Comparison of ENCODE assay signal across 8 cellular contexts in the genomic region with DNA sequence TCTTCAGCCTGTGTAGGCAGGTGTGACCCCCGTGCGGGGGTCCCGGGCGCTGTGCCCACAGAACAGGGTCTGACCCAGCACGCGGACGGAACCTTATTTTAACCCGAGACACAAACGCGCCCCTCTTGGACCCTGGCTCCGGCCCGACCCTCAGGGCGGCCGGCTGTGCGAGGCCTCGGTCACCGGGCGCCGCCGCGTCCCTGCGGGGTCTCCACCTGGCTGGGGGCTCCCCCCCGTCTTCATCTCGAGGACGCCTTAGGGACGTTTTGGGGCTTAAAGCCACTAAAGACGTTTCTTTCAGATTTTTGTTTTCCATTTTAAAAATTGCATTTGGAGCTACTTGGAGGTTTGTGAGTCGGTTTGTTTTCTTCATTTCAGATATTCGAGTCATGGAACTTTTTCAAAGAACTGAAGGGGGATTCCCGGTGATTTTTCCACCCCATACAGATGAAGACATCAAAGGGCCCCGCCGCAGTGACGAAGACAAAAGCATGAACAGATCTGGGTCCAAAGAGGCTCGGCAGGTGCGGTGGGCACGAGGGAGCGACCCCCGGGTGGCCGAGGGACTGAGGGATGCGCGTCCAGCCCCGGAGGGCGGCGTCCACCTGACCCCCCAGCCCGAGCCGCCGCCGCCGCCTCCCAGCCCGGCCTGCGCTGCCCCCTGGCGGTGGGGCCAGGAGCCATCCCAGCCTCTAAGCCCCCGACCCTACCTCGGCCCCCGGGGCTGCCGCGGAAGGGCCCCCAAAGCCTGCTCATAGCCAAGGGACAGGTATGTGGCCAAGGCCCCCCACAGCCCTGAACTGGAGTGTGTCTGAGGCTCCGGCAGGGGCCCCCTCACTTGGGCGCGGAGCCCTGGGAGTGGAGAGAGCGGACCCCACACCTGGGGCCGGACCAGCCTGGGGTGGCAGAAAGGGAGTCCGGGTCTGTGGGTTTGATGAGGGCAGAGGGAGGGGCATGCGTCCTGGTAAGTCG. TPM values are rescaled to one million over a fixed set of nuclear protein-coding genes. Genes with fewer than 3 reads are reported as not detected.
DNase-seq lines count a peak whose midpoint lies in the region; ATAC-seq, FAIRE-seq and TF ChIP-seq lines count a peak whose summit lies in the region.

No MANE protein-coding gene starts in this region.

- H3K4me2 ChIP-seq in A549 = peak overlapping the region; percentile 80
- H3K4me2 ChIP-seq in neuronal stem cell (ENCODE audit: insufficient read depth, low read length, poor library complexity, severe bottlenecking) = no peak overlapping the region

- H3K9ac ChIP-seq in colonic mucosa (ENCODE audit: low read depth in 2 of 2, low read length in 2 of 2) = peak overlapping the region in 1 of 2 donors; percentile 6
- no peak overlapping the region for H3K9ac ChIP-seq in neuronal stem cell (ENCODE audit: low read depth, low read length, poor library complexity)

- H3K27ac ChIP-seq in A549 (peak overlapping the region; percentile 60 to 62; a peak in 5 of 6 replicates), colonic mucosa (no peak overlapping the region), neuronal stem cell (replicated peaks; ENCODE audit: low read length) (no peak overlapping the region), tibial nerve (no peak overlapping the region)

- H2BK5ac ChIP-seq in neuronal stem cell (ENCODE audit: low read length) = peak overlapping the region; percentile 75

- H3K9me3 ChIP-seq in A549 (no peaks in the 10 kb centered on the region), colonic mucosa (no peaks in the 10 kb centered on the region), neuronal stem cell (replicated peaks in 1 of 2; ENCODE audit: control insufficient read depth in 2 of 2, insufficient read depth in 1 of 2, low read depth in 1 of 2, low read length in 2 of 2) (peaks cover 7 to 10% of the 10 kb centered on the region in 2 donors), tibial nerve (no peaks in the 10 kb centered on the region)

- H3K27me3 ChIP-seq in colonic mucosa (no peaks in the 10 kb centered on the region), neuronal stem cell (ENCODE audit: control insufficient read depth in 3 of 3, insufficient read depth in 3 of 3, low read depth in 1 of 3, low read length in 3 of 3) (peaks cover 0 to 47% (median 5%) of the 10 kb centered on the region in 3 experiments), tibial nerve (peaks cover 0 to 23% of the 10 kb centered on the region in 2 donors)

- peak overlapping the region; percentile 32 for H3K4me3 ChIP-seq in A549
- no peak overlapping the region for H3K4me3 ChIP-seq in HFF-Myc (replicated peaks; ENCODE audit: low read depth, low read length)
- peak overlapping the region; percentile 5 for H3K4me3 ChIP-seq in colonic mucosa
- no peak overlapping the region for H3K4me3 ChIP-seq in neuronal stem cell (ENCODE audit: low read length in 2 of 2)
- H3K4me3 ChIP-seq in tibial nerve = peak overlapping the region in 1 of 4 donors; percentile 34

- H2BK120ac ChIP-seq in neuronal stem cell (ENCODE audit: low read depth, low read length) = peak overlapping the region; percentile 87

- no peak overlapping the region for H2BK12ac ChIP-seq in neuronal stem cell (ENCODE audit: low read length)

- no peak overlapping the region for H4K8ac ChIP-seq in neuronal stem cell (ENCODE audit: low read depth, low read length)

- POLR2A ChIA-PET in A549 (lab: Yijun Ruan, JAX) = no interaction called here

- peak overlapping the region; percentile 86 for H3K23ac ChIP-seq in neuronal stem cell (ENCODE audit: low read depth, low read length, poor library complexity)

- CTCF ChIA-PET in A549 (lab: Yijun Ruan, JAX) = interaction anchor here (0.7 to 15.6 kb wide), 31 partner anchors 11 to 134 kb away, joined by 3 to 343 read pairs (median 5); a partner anchor contains a TSS

- DNase-seq in A549 (ENCODE audit: low read depth in 1 of 2, low spot score in 1 of 2) (peak in 1 of 2 experiments; percentile 66), HFF-Myc (ENCODE audit: extremely low read depth, low read depth) (no peak), colonic mucosa (no peak), neuronal stem cell (ENCODE audit: low spot score) (no peak), tibial nerve (ENCODE audit: low spot score in 2 of 2) (no peak), DMS79 treated with DMSO at 0.1 percent for 48 hours (lab: John Stamatoyannopoulos, UW) (no peak), cerebellum (ENCODE audit: low spot score) (no peak)
- DNase-seq in activated CD4-positive, alpha-beta T cell treated with anti-CD3 and anti-CD28 coated beads for 4 hours = peak; percentile 87 to 90

- no peak overlapping the region for H2AFZ ChIP-seq in neuronal stem cell (ENCODE audit: low read length)

- no peak overlapping the region for H4K91ac ChIP-seq in neuronal stem cell (ENCODE audit: low read depth, low read length, poor library complexity)

- TF ChIP-seq EP300 in A549 (IDR thresholded peaks at IDR 0.05) (no peak), tibial nerve (IDR thresholded peaks at IDR 0.05) (no peak)

- TF ChIP-seq POLR2A in A549 (IDR thresholded peaks at IDR 0.05; ENCODE audit: low read length) (no peak), tibial nerve (IDR thresholded peaks at IDR 0.05) (no peak)

- FAIRE-seq in A549 (lab: Jason Lieb, UNC) = no peak

- peaks cover 12% of the 10 kb centered on the region; the same call in 2 of the 3 replicates for H3K4me1 ChIP-seq in A549
- peaks cover 10% of the 10 kb centered on the region for H3K4me1 ChIP-seq in colonic mucosa
- peaks cover 9 to 15% of the 10 kb centered on the region in 2 donors for H3K4me1 ChIP-seq in neuronal stem cell (ENCODE audit: control insufficient read depth in 2 of 2, insufficient read depth in 1 of 2, low read depth in 1 of 2, low read length in 2 of 2)
- peaks cover 0 to 16% (median 5%) of the 10 kb centered on the region in 4 donors for H3K4me1 ChIP-seq in tibial nerve

- peak; percentile 80 to 97 for TF ChIP-seq RAD21 in A549 (conservative IDR thresholded peaks at IDR 0.05 in 1 of 2, IDR thresholded peaks at IDR 0.05 in 1 of 2)

- peak overlapping the region; percentile 94 for H2AK5ac ChIP-seq in neuronal stem cell (ENCODE audit: low read depth, low read length)

- H2BK15ac ChIP-seq in neuronal stem cell (ENCODE audit: low read length) = peak overlapping the region; percentile 62

- H3K36me3 ChIP-seq in colonic mucosa (no peaks in the 10 kb centered on the region), neuronal stem cell (replicated peaks in 1 of 2; ENCODE audit: control insufficient read depth in 2 of 2, insufficient read depth in 2 of 2, low read length in 2 of 2) (no peaks in the 10 kb centered on the region), tibial nerve (no peaks in the 10 kb centered on the region)

- H3K4ac ChIP-seq in neuronal stem cell (ENCODE audit: low read length) = no peak overlapping the region

- TF ChIP-seq CTCF in A549 (IDR thresholded peaks at IDR 0.05) (peak; percentile 96), HFF-Myc (IDR thresholded peaks at IDR 0.05; ENCODE audit: low read depth, low read length, missing control alignments) (peak; percentile 68), colonic mucosa (IDR thresholded peaks at IDR 0.05) (peak; percentile 89), tibial nerve (IDR thresholded peaks at IDR 0.05) (peak; percentile 93 to 99 (median 97))

- intact Hi-C loops in colonic mucosa (cut with DNase I) = loop anchor here (2.0 to 10.0 kb wide), 2 partner anchors 84 to 286 kb away; a partner anchor contains a TSS

- H3K79me1 ChIP-seq in neuronal stem cell (ENCODE audit: low read depth, low read length) = peaks cover 3% of the 10 kb centered on the region

- ATAC-seq in A549 = peak; percentile 23 to 82; a peak in 3 of 6 replicates

- WGBS in A549 (ENCODE audit: missing lambda C conversion rate) = 36% methylated on average over 49 of the region's 65 CpGs
- no CpG with 5 or more reads among the region's 65 CpGs for WGBS in neuronal stem cell (ENCODE audit: extremely low coverage in 2 of 2, insufficient read length in 2 of 2, insufficient replicate concordance in 1 of 2), 2 donors
- WGBS in tibial nerve, 2 donors = 42 to 49% methylated on average over 56 to 65 of the region's 65 CpGs

- no peak overlapping the region for H3K14ac ChIP-seq in neuronal stem cell (ENCODE audit: low read length)

- peak overlapping the region; percentile 83 for H3K18ac ChIP-seq in neuronal stem cell (ENCODE audit: low read length)

RNA-seq across cellular contexts. Expression of a gene that starts 3.8 kb away (rescaled TPM):
- not detected in 2 replicates for polyA plus RNA-seq in A549 (2011; rRNA removed)
- polyA plus RNA-seq in A549 (2012; cell fraction: cytosol; rRNA removed) = not detected in 2 replicates
- 0.07 TPM in 1 of 2 replicates, not detected in the other for polyA plus RNA-seq in A549 (2012; cell fraction: nucleus; rRNA removed)
- not detected in 3 replicates for polyA plus RNA-seq in A549 (2017; fragmentation: RNase III; extraction: RNeasy Plus Mini Kit Qiagen cat#74134 plus additional on column Dnase treatment)
- polyA minus RNA-seq in A549 (2011; rRNA and poly(A)+ RNA removed) = not detected in 2 replicates
- total RNA-seq in colonic mucosa = 1 to 10 TPM; 4.2 to 5.0 TPM
- 1.5 TPM for polyA plus RNA-seq in neuronal stem cell (2013, experiment 1 of 2)
- polyA plus RNA-seq in neuronal stem cell (2013, experiment 2 of 2) = 1.5 TPM
- under 1 TPM in 2 of 4 donors, not detected in 2; 0.63 to 0.90 TPM for total RNA-seq in tibial nerve
- total RNA-seq in cerebellum = not detected

RNA-seq across cellular contexts. Expression of a gene that starts 12.3 kb away (rescaled TPM):
- 0.22 and 0.58 TPM in 2 replicates for polyA plus RNA-seq in A549 (2011; rRNA removed)
- polyA plus RNA-seq in A549 (2012; cell fraction: cytosol; rRNA removed) = 0.31 and 0.52 TPM in 2 replicates
- 0.58 and 0.83 TPM in 2 replicates for polyA plus RNA-seq in A549 (2012; cell fraction: nucleus; rRNA removed)
- 1.5 to 2.5 TPM (median 2.0 TPM) in 3 replicates for polyA plus RNA-seq in A549 (2017; fragmentation: RNase III; extraction: RNeasy Plus Mini Kit Qiagen cat#74134 plus additional on column Dnase treatment)
- polyA minus RNA-seq in A549 (2011; rRNA and poly(A)+ RNA removed) = not detected in 2 replicates
- total RNA-seq in colonic mucosa = 10 to 100 TPM; 29.1 to 76.3 TPM
- 0.39 TPM for polyA plus RNA-seq in neuronal stem cell (2013, experiment 1 of 2)
- 0.65 TPM for polyA plus RNA-seq in neuronal stem cell (2013, experiment 2 of 2)
- 10 to 100 TPM in 3 of 4 donors, 1 to 10 TPM in 1; 6.9 to 12.6 (median 11.3) TPM for total RNA-seq in tibial nerve
- 3.4 TPM for total RNA-seq in cerebellum

RNA-seq across cellular contexts. Expression of a gene that starts 37.8 kb away (rescaled TPM):
- polyA plus RNA-seq in A549 (2011; rRNA removed) (0.32 and 0.43 TPM in 2 replicates), A549 (2017; fragmentation: RNase III; extraction: RNeasy Plus Mini Kit Qiagen cat#74134 plus additional on column Dnase treatment) (0.50 to 0.66 TPM (median 0.55 TPM) in 3 replicates)
- polyA plus RNA-seq in A549 (2012; cell fraction: cytosol; rRNA removed) = 0.74 and 0.80 TPM in 2 replicates
- 0.55 and 0.59 TPM in 2 replicates for polyA plus RNA-seq in A549 (2012; cell fraction: nucleus; rRNA removed)
- 0.44 and 0.58 TPM in 2 replicates for polyA minus RNA-seq in A549 (2011; rRNA and poly(A)+ RNA removed)
- total RNA-seq in colonic mucosa (not detected), tibial nerve (not detected), cerebellum (not detected)
- polyA plus RNA-seq in neuronal stem cell (2013, experiment 1 of 2) = 0.28 TPM
- polyA plus RNA-seq in neuronal stem cell (2013, experiment 2 of 2) = 0.19 TPM

RNA-seq across cellular contexts. Expression of a gene that starts 47.7 kb away (rescaled TPM):
- 130 and 139 TPM in 2 replicates for polyA plus RNA-seq in A549 (2011; rRNA removed)
- 182 and 192 TPM in 2 replicates for polyA plus RNA-seq in A549 (2012; cell fraction: cytosol; rRNA removed)
- 734 and 786 TPM in 2 replicates for polyA plus RNA-seq in A549 (2012; cell fraction: nucleus; rRNA removed)
- 151 to 173 TPM (median 163 TPM) in 3 replicates for polyA plus RNA-seq in A549 (2017; fragmentation: RNase III; extraction: RNeasy Plus Mini Kit Qiagen cat#74134 plus additional on column Dnase treatment)
- 105 and 128 TPM in 2 replicates for polyA minus RNA-seq in A549 (2011; rRNA and poly(A)+ RNA removed)
- 100 to 1,000 TPM; 136 to 138 TPM for total RNA-seq in colonic mucosa
- polyA plus RNA-seq in neuronal stem cell (2013, experiment 1 of 2) = 70.3 TPM
- polyA plus RNA-seq in neuronal stem cell (2013, experiment 2 of 2) = 72.1 TPM
- total RNA-seq in tibial nerve = 100 to 1,000 TPM in 3 of 4 donors, 10 to 100 TPM in 1; 93.9 to 160 (median 124) TPM
- 45.1 TPM for total RNA-seq in cerebellum

RNA-seq across cellular contexts. Expression of a gene that starts 50.3 kb away (rescaled TPM):
- polyA plus RNA-seq in A549 (2011; rRNA removed) (not detected in 2 replicates), A549 (2017; fragmentation: RNase III; extraction: RNeasy Plus Mini Kit Qiagen cat#74134 plus additional on column Dnase treatment) (not detected in 3 replicates)
- not detected in 2 replicates for polyA plus RNA-seq in A549 (2012; cell fraction: cytosol; rRNA removed)
- 0.06 and 0.11 TPM in 2 replicates for polyA plus RNA-seq in A549 (2012; cell fraction: nucleus; rRNA removed)
- not detected in 2 replicates for polyA minus RNA-seq in A549 (2011; rRNA and poly(A)+ RNA removed)
- total RNA-seq in colonic mucosa (not detected), tibial nerve (under 1 TPM in 1 of 4 donors, not detected in 3; 0.20 TPM), cerebellum (not detected)
- polyA plus RNA-seq in neuronal stem cell (2013, experiment 1 of 2) = 0.11 TPM
- 0.12 TPM for polyA plus RNA-seq in neuronal stem cell (2013, experiment 2 of 2)

Comparison
In these comparisons a context has a peak if more than half of its experiments do, and no peak if none do; other contexts are left out.
1. DNase-seq: peak in activated CD4-positive, alpha-beta T cell treated with anti-CD3 and anti-CD28 coated beads for 4 hours (2 of 2); none in HFF-Myc (single experiment), colonic mucosa (single experiment), neuronal stem cell (single experiment), tibial nerve (0 of 2), DMS79 treated with DMSO at 0.1 percent for 48 hours (single experiment) and cerebellum (single experiment).
2. H3K27ac ChIP-seq: peak in A549 (2 of 2); none in colonic mucosa (single experiment), neuronal stem cell (single experiment) and tibial nerve (0 of 4).
3. H3K4me3 ChIP-seq: peak in A549 (single experiment) and colonic mucosa (single experiment); none in HFF-Myc (single experiment) and neuronal stem cell (0 of 2).
4. Peak in every context shown above with its lines, with median percentiles within 50 percentile points of each other: CTCF ChIP-seq.